In genomic region chr5:180647941-180648500, GRCh38 we compare ENCODE assay signal across 15 cellular contexts. TPM values are rescaled to one million over a fixed set of nuclear protein-coding genes. Genes with fewer than 3 reads are reported as not detected.
DNase-seq lines count a peak whose midpoint lies in the region; ATAC-seq and TF ChIP-seq lines count a peak whose summit lies in the region.
"Had no signal": no experiment of that assay in that cellular context is flagged by ENCODE, and none has a peak within 500 bp of the region (broad histone marks: within the 10 kb centered on the region; RNA-seq: fewer than 3 reads in every experiment).

No MANE protein-coding gene starts in this region.

- H3K36me3 Mint-ChIP-seq in activated CD4-positive, alpha-beta T cell treated with anti-CD3 and anti-CD28 coated beads for 36 hours (ENCODE audit: low read depth): no peaks in the 10 kb centered on the region
- H3K36me3 Mint-ChIP-seq in endodermal cell (ENCODE audit: low read depth): no peaks in the 10 kb centered on the region
- H3K36me3 Mint-ChIP-seq in neural progenitor cell: no peaks in the 10 kb centered on the region

- H3F3A ChIP-seq in neural progenitor cell (ENCODE audit: low read depth): no peaks in the 10 kb centered on the region

- peak overlapping the region; percentile 56 for H3K4me3 Mint-ChIP-seq in activated CD4-positive, alpha-beta T cell treated with anti-CD3 and anti-CD28 coated beads for 36 hours
- H3K4me3 Mint-ChIP-seq in endodermal cell (peak overlapping the region; percentile 49), neural progenitor cell (peak overlapping the region; percentile 82)

- H3K27me3 ChIP-seq in endodermal cell (ENCODE audit: control insufficient read depth, insufficient read depth, low read length, poor library complexity, severe bottlenecking): peaks cover 66% of the 10 kb centered on the region
- peaks cover 74% of the 10 kb centered on the region for H3K27me3 ChIP-seq in neural progenitor cell
- peaks cover 0 to 99% (median 2%) of the 10 kb centered on the region in 4 donors for H3K27me3 ChIP-seq in esophagus squamous epithelium

- no peak overlapping the region for H3K4me2 ChIP-seq in neural progenitor cell

- no peak overlapping the region for H2AFZ ChIP-seq in neural progenitor cell (replicated peaks)

- TF ChIP-seq CTCF in HEK293 (tag by site-specific recombination; IDR thresholded peaks at IDR 0.05) (no peak), endodermal cell (conservative IDR thresholded peaks at IDR 0.05) (no peak), neural progenitor cell (IDR thresholded peaks at IDR 0.05) (no peak), esophagus squamous epithelium (IDR thresholded peaks at IDR 0.05) (no peak)

- no peak for ATAC-seq in activated CD4-positive, alpha-beta T cell treated with anti-CD3 and anti-CD28 coated beads for 36 hours
- ATAC-seq: GM12878 had no signal

- H4K20me1 ChIP-seq in neural progenitor cell (ENCODE audit: low read depth): peaks cover 12% of the 10 kb centered on the region

- H3K4me1 ChIP-seq in HEK293 (ENCODE audit: control insufficient read depth, insufficient read depth, low read length): peaks cover 2% of the 10 kb centered on the region; the same call in 1 of the 2 replicates
- no peaks in the 10 kb centered on the region for H3K4me1 ChIP-seq in endodermal cell (ENCODE audit: control insufficient read depth, insufficient read depth, low read length)
- peaks cover 4% of the 10 kb centered on the region for H3K4me1 ChIP-seq in neural progenitor cell
- peaks cover 0 to 26% (median 15%) of the 10 kb centered on the region in 3 donors for H3K4me1 ChIP-seq in esophagus squamous epithelium
- H3K4me1 ChIP-seq: A549 had no signal

- no peak for TF ChIP-seq POLR2A in esophagus squamous epithelium (IDR thresholded peaks at IDR 0.05)

- H3K27ac ChIP-seq in HEK293 (ENCODE audit: extremely low read depth, low read depth, low read length): no peak overlapping the region
- H3K27ac ChIP-seq in endodermal cell (ENCODE audit: low read depth, low read length): no peak overlapping the region
- H3K27ac ChIP-seq in neural progenitor cell: no peak overlapping the region
- H3K27ac ChIP-seq in esophagus squamous epithelium: no peak overlapping the region
- H3K27ac ChIP-seq: tibial nerve had no signal

- peaks cover 32% of the 10 kb centered on the region for H3K27me3 Mint-ChIP-seq in activated CD4-positive, alpha-beta T cell treated with anti-CD3 and anti-CD28 coated beads for 36 hours
- H3K27me3 Mint-ChIP-seq in endodermal cell (ENCODE audit: insufficient read depth) (peaks cover 79% of the 10 kb centered on the region), neural progenitor cell (ENCODE audit: insufficient read depth, low read depth) (peaks cover 48% of the 10 kb centered on the region)

- H3K9me3 ChIP-seq in HEK293 (ENCODE audit: control insufficient read depth, insufficient read depth, low read depth, low read length) (no peaks in the 10 kb centered on the region), endodermal cell (ENCODE audit: control insufficient read depth, low read length) (no peaks in the 10 kb centered on the region), neural progenitor cell (ENCODE audit: low read depth) (no peaks in the 10 kb centered on the region), esophagus squamous epithelium (no peaks in the 10 kb centered on the region)
- H3K9me3 ChIP-seq: A549, tibial nerve had no signal

- no peaks in the 10 kb centered on the region for H3K9me3 Mint-ChIP-seq in activated CD4-positive, alpha-beta T cell treated with anti-CD3 and anti-CD28 coated beads for 36 hours (ENCODE audit: low read depth)
- H3K9me3 Mint-ChIP-seq in endodermal cell (no peaks in the 10 kb centered on the region), neural progenitor cell (no peaks in the 10 kb centered on the region)

- POLR2A ChIA-PET in activated CD4-positive, alpha-beta T cell treated with anti-CD3 and anti-CD28 coated beads for 36 hours (lab: Charles Lee): no interaction called here
- POLR2A ChIA-PET in HEK293 (lab: Yijun Ruan, JAX): no interaction called here

- H3K4me3 ChIP-seq in HEK293 (ENCODE audit: low read depth, low read length): no peak overlapping the region
- no peak overlapping the region for H3K4me3 ChIP-seq in endodermal cell (ENCODE audit: low read length)
- no peak overlapping the region for H3K4me3 ChIP-seq in neural progenitor cell
- peak overlapping the region in 2 of 4 donors; percentile 52 to 66 for H3K4me3 ChIP-seq in esophagus squamous epithelium
- H3K4me3 ChIP-seq: GM12878 had no signal

- H3K4me1 Mint-ChIP-seq in activated CD4-positive, alpha-beta T cell treated with anti-CD3 and anti-CD28 coated beads for 36 hours: peaks cover 7% of the 10 kb centered on the region
- H3K4me1 Mint-ChIP-seq in endodermal cell (peaks cover 4% of the 10 kb centered on the region), neural progenitor cell (peaks cover 34% of the 10 kb centered on the region)

- H3K9ac ChIP-seq in endodermal cell (ENCODE audit: extremely low read depth, low read length, poor library complexity, severe bottlenecking) (no peak overlapping the region), neural progenitor cell (no peak overlapping the region)

- H3K36me3 ChIP-seq in HEK293 (ENCODE audit: control insufficient read depth in 2 of 2, insufficient read depth in 1 of 2, low read length in 2 of 2) (no peaks in the 10 kb centered on the region), endodermal cell (ENCODE audit: control insufficient read depth, insufficient read depth, low read length) (no peaks in the 10 kb centered on the region), neural progenitor cell (no peaks in the 10 kb centered on the region), esophagus squamous epithelium (no peaks in the 10 kb centered on the region)
- H3K36me3 ChIP-seq: tibial nerve had no signal

- 87 to 93% methylated on average over 7 to 8 of the region's 8 CpGs for WGBS in endodermal cell (ENCODE audit: insufficient coverage in 1 of 2, insufficient read length in 1 of 2), 2 experiments
- WGBS in esophagus squamous epithelium, 2 donors: 69 to 74% methylated on average over 4 to 5 of the region's 8 CpGs

- no peaks in the 10 kb centered on the region for H3K79me2 ChIP-seq in neural progenitor cell (ENCODE audit: low read depth)

- intact Hi-C loops in activated CD4-positive, alpha-beta T cell treated with anti-CD3 and anti-CD28 coated beads for 36 hours (cut with DNase I, micrococcal nuclease): loop anchor here in 1 of 2 experiments (1.0 kb wide), 1 partner anchor 154 kb away; the partner anchor contains the start of gene CNOT6
- intact Hi-C loops in esophagus squamous epithelium (cut with DNase I): no loop called here

- CTCF ChIA-PET in activated CD4-positive, alpha-beta T cell treated with anti-CD3 and anti-CD28 coated beads for 36 hours (lab: Charles Lee): interaction anchor here (0.8 kb wide), 1 partner anchor 22 kb away, joined by 3 read pairs; no protein-coding TSS in a partner anchor
- CTCF ChIA-PET in HEK293 (lab: Yijun Ruan, JAX): interaction anchor here (1.1 to 3.8 kb wide), 5 partner anchors 9 to 70 kb away, joined by 3 to 16 read pairs (median 6); no protein-coding TSS in a partner anchor

- H3K27ac Mint-ChIP-seq in activated CD4-positive, alpha-beta T cell treated with anti-CD3 and anti-CD28 coated beads for 36 hours: no peak overlapping the region
- H3K27ac Mint-ChIP-seq in endodermal cell (no peak overlapping the region), neural progenitor cell (no peak overlapping the region)

- DNase-seq in activated CD4-positive, alpha-beta T cell treated with anti-CD3 and anti-CD28 coated beads for 36 hours: no peak
- DNase-seq in activated CD4-positive, alpha-beta T cell treated with anti-CD3 and anti-CD28 coated beads, Interleukin-2, amount 50 U/mL, for 1 hour: no peak
- no peak for DNase-seq in endodermal cell
- no peak for DNase-seq in neural progenitor cell (ENCODE audit: low spot score)
- DNase-seq in esophagus squamous epithelium (lab: John Stamatoyannopoulos, UW): no peak
- DNase-seq in COLO829 (ENCODE audit: low spot score): no peak
- DNase-seq in NCI-H1092 (lab: John Stamatoyannopoulos, UW): no peak
- DNase-seq: IMR-90, NCI-H1417, NCI-H524 treated with DMSO at 0.1 percent for 48 hours had no signal

TF ChIP-seq in HEK293, 187 proteins besides CTCF, POLR2A, EP300 and RAD21:
- no peak for TF ChIP-seq HOXC10 (CRISPR knock-in tag; IDR thresholded peaks at IDR 0.05)
- TF ChIP-seq ZBTB17 (tag by site-specific recombination; IDR thresholded peaks at IDR 0.05): no peak
- no peak for TF ChIP-seq ZNF146 (tag by site-specific recombination; IDR thresholded peaks at IDR 0.05)
- TF ChIP-seq SCRT2 (tag by site-specific recombination; IDR thresholded peaks at IDR 0.05): peak; percentile 39; the same call in 1 of the 2 replicates

RNA-seq across cellular contexts. Expression of gene FLT4, which starts 1.4 kb away (rescaled TPM):
- total RNA-seq in activated CD4-positive, alpha-beta T cell treated with anti-CD3 and anti-CD28 coated beads for 36 hours: under 1 TPM; 0.75 to 0.98 TPM
- 1 to 10 TPM; 6.9 to 7.9 TPM for total RNA-seq in endodermal cell
- 5.0 TPM for polyA plus RNA-seq in endodermal cell (2013, experiment 1 of 2)
- polyA plus RNA-seq in endodermal cell (2013, experiment 2 of 2): 5.1 TPM
- 2.3 and 13.9 TPM in 2 replicates for total RNA-seq in neural progenitor cell (ENCODE audit: low replicate concordance)
- total RNA-seq in esophagus squamous epithelium: 10 to 100 TPM in 1 of 4 donors, 1 to 10 TPM in 2, under 1 TPM in 1; 0.97 to 13.5 (median 4.2) TPM
- total RNA-seq: GM12878 had no signal

RNA-seq across cellular contexts. Expression of gene SCGB3A1, which starts 56.7 kb away (rescaled TPM):
- total RNA-seq in activated CD4-positive, alpha-beta T cell treated with anti-CD3 and anti-CD28 coated beads for 36 hours: not detected
- total RNA-seq in endodermal cell: under 1 TPM in 1 of 2 donors, not detected in 1; 0.57 TPM
- polyA plus RNA-seq in endodermal cell (2013, experiment 1 of 2): not detected
- not detected for polyA plus RNA-seq in endodermal cell (2013, experiment 2 of 2)
- total RNA-seq in neural progenitor cell (ENCODE audit: low replicate concordance): not detected in 2 replicates
- 100 to 1,000 TPM in 1 of 4 donors, 1 to 10 TPM in 1, not detected in 2; 2.1 to 101 TPM for total RNA-seq in esophagus squamous epithelium
- total RNA-seq: IMR-90, myocyte, tibial nerve had no signal
- polyA plus RNA-seq: A549, GM12878, IMR-90 had no signal
